ENCODE assay signal across 1 cellular context in genomic region chr20:5528719-5529256, GRCh38.
TF ChIP-seq lines count a peak whose summit lies in the region.

No MANE protein-coding gene starts in this region.

TF ChIP-seq in HepG2, 621 proteins besides CTCF, POLR2A, EP300 and RAD21 (continued from another document and continues in another):
- TF ChIP-seq GRHL1 (CRISPR knock-in tag; conservative IDR thresholded peaks at IDR 0.05) (no peak), RERE (CRISPR knock-in tag; IDR thresholded peaks at IDR 0.05; ENCODE audit: low read depth) (no peak), ZHX2 (IDR thresholded peaks at IDR 0.05; ENCODE audit: low read depth) (no peak), ZHX2 (CRISPR knock-in tag; IDR thresholded peaks at IDR 0.05; ENCODE audit: borderline replicate concordance) (no peak), RBFOX2 (IDR thresholded peaks at IDR 0.05; ENCODE audit: low read depth, low read length) (no peak), ATAD3A (CRISPR knock-in tag; IDR thresholded peaks at IDR 0.05) (no peak), ZMYM2 (CRISPR knock-in tag; IDR thresholded peaks at IDR 0.05) (no peak), ZNF614 (CRISPR knock-in tag; IDR thresholded peaks at IDR 0.05; ENCODE audit: borderline replicate concordance) (0 out of 2 replicates have a peak, but pooled peaks have one; percentile 16), ZNF224 (CRISPR knock-in tag; IDR thresholded peaks at IDR 0.05) (no peak), ZNF782 (CRISPR knock-in tag; IDR thresholded peaks at IDR 0.05; ENCODE audit: borderline replicate concordance) (0 out of 2 replicates have a peak, but pooled peaks have one; percentile 56), ZNF580 (CRISPR knock-in tag; IDR thresholded peaks at IDR 0.05; ENCODE audit: borderline replicate concordance, low read depth) (peak; percentile 30; the same call in 1 of the 2 replicates), KMT2B (CRISPR knock-in tag; IDR thresholded peaks at IDR 0.05) (no peak), NFKB2 (CRISPR knock-in tag; IDR thresholded peaks at IDR 0.05; ENCODE audit: borderline replicate concordance) (no peak), ZNF124 (CRISPR knock-in tag; IDR thresholded peaks at IDR 0.05) (no peak), USF2 (IDR thresholded peaks at IDR 0.05; ENCODE audit: low read depth, low read length) (no peak), USF2 (CRISPR knock-in tag; IDR thresholded peaks at IDR 0.05; ENCODE audit: borderline replicate concordance) (no peak), HDAC1 (CRISPR knock-in tag; IDR thresholded peaks at IDR 0.05) (no peak), PRDM15 (CRISPR knock-in tag; IDR thresholded peaks at IDR 0.05) (no peak), MIXL1 (CRISPR knock-in tag; IDR thresholded peaks at IDR 0.05) (peak; percentile 91), SMC3 (IDR thresholded peaks at IDR 0.05; ENCODE audit: low read length) (peak; percentile 97), SNRNP70 (IDR thresholded peaks at IDR 0.05; ENCODE audit: low read depth, low read length) (no peak), TOE1 (CRISPR knock-in tag; IDR thresholded peaks at IDR 0.05) (no peak), ZNF34 (CRISPR knock-in tag; IDR thresholded peaks at IDR 0.05; ENCODE audit: borderline replicate concordance) (0 out of 2 replicates have a peak, but pooled peaks have one; percentile 64), ZFP1 (CRISPR knock-in tag; IDR thresholded peaks at IDR 0.05) (no peak), ZNF780A (CRISPR knock-in tag; IDR thresholded peaks at IDR 0.05) (no peak), NFE2L2 (IDR thresholded peaks at IDR 0.05; ENCODE audit: low read length) (no peak), ARNT2 (CRISPR knock-in tag; IDR thresholded peaks at IDR 0.05; ENCODE audit: low read depth) (no peak), RNF219 (CRISPR knock-in tag; IDR thresholded peaks at IDR 0.05) (peak; percentile 68; the same call in 1 of the 2 replicates), STAG1 (CRISPR knock-in tag; IDR thresholded peaks at IDR 0.05) (peak; percentile 100)
